8 cellular contexts compared by ENCODE assay signal in genomic region chr4:147103403-147103946, GRCh38.
DNase-seq lines count a peak whose midpoint lies in the region; ATAC-seq lines count a peak whose summit lies in the region.

No MANE protein-coding gene starts in this region.

- peak; percentile 95 for ATAC-seq in Right ventricle myocardium inferior
- no peak for ATAC-seq in GM21619 (IDR thresholded peaks at IDR 0.05; ENCODE audit: unreplicated experiment)

- intact Hi-C loops in Right ventricle myocardium inferior (cut with DNase I) (no loop called here), posterior vena cava (cut with DNase I) (no loop called here)

- DNase-seq in AG20443 (ENCODE audit: low spot score) (peak; percentile 92), T1000 (lab: John Stamatoyannopoulos, UW) (peak; percentile 53), Right ventricle myocardium inferior (ENCODE audit: missing footprints) (no peak), posterior vena cava (ENCODE audit: low spot score) (peak; percentile 85), GF-D8 (lab: John Stamatoyannopoulos, UW) (no peak), NCI-H1930 (lab: John Stamatoyannopoulos, UW) (no peak)
- DNase-seq in activated CD8-positive, alpha-beta memory T cell treated with anti-CD3 and anti-CD28 coated beads, Interleukin-2, amount 50 U/mL, for 4 hours, result no peak

Comparison
In these comparisons a context has a peak if more than half of its experiments do, and no peak if none do; other contexts are left out.
1. DNase-seq: peak in AG20443 (single experiment), T1000 (single experiment) and posterior vena cava (single experiment); none in Right ventricle myocardium inferior (single experiment), GF-D8 (single experiment), activated CD8-positive, alpha-beta memory T cell treated with anti-CD3 and anti-CD28 coated beads, Interleukin-2, amount 50 U/mL, for 4 hours (single experiment) and NCI-H1930 (0 of 2).